Comparison of ENCODE assay signal across 10 cellular contexts in genomic region chr5:150513375-150514309, GRCh38. TPM values are rescaled to one million over a fixed set of nuclear protein-coding genes. Genes with fewer than 3 reads are reported as not detected.
A peak's percentile ranks its signal among the peaks of the same experiment; 100 is the strongest.
DNase-seq lines count a peak whose midpoint lies in the region; ATAC-seq and TF ChIP-seq lines count a peak whose summit lies in the region.
"Had no signal": no experiment of that assay in that cellular context is flagged by ENCODE, and none has a peak within 500 bp of the region (broad histone marks: within the 10 kb centered on the region; RNA-seq: fewer than 3 reads in every experiment).

No MANE protein-coding gene starts in this region.

- H3K27ac Mint-ChIP-seq in activated CD8-positive, alpha-beta T cell treated with anti-CD3 and anti-CD28 coated beads for 36 hours = no peak overlapping the region
- H3K27ac Mint-ChIP-seq: dendritic cell treated with granulocyte-macrophage colony-stimulating factor and Interleukin-4, amounts not matched to agents 40 ng/mL and 50 ng/mL, for 4 days had no signal

- intact Hi-C loops in activated CD8-positive, alpha-beta T cell treated with anti-CD3 and anti-CD28 coated beads for 36 hours (cut with micrococcal nuclease) = no loop called here

- no peaks in the 10 kb centered on the region for H3K36me3 Mint-ChIP-seq in activated CD8-positive, alpha-beta T cell treated with anti-CD3 and anti-CD28 coated beads for 36 hours (ENCODE audit: low read depth)

- no peak overlapping the region for H3K4me2 ChIP-seq in GM23248 (ENCODE audit: unreplicated experiment)

- H3K36me3 ChIP-seq in GM23248 (ENCODE audit: low read depth) = no peaks in the 10 kb centered on the region

- no peaks in the 10 kb centered on the region for H3K9me2 ChIP-seq in GM23248 (ENCODE audit: insufficient read depth)

- in situ Hi-C loops in GM23248 (cut with MboI) = no loop called here

- peaks cover 80% of the 10 kb centered on the region for H3K4me1 ChIP-seq in GM23248 (ENCODE audit: insufficient read depth)

- no peaks in the 10 kb centered on the region for H3K27me3 Mint-ChIP-seq in activated CD8-positive, alpha-beta T cell treated with anti-CD3 and anti-CD28 coated beads for 36 hours
- H3K27me3 Mint-ChIP-seq: dendritic cell treated with granulocyte-macrophage colony-stimulating factor and Interleukin-4, amounts not matched to agents 40 ng/mL and 50 ng/mL, for 4 days had no signal

- H3K4me3 Mint-ChIP-seq in activated CD8-positive, alpha-beta T cell treated with anti-CD3 and anti-CD28 coated beads for 36 hours = no peak overlapping the region
- H3K4me3 Mint-ChIP-seq: dendritic cell treated with granulocyte-macrophage colony-stimulating factor and Interleukin-4, amounts not matched to agents 40 ng/mL and 50 ng/mL, for 4 days had no signal

- TF ChIP-seq CTCF in 22Rv1 (IDR thresholded peaks at IDR 0.05) = peak; percentile 12; the same call in 1 of the 2 replicates
- TF ChIP-seq CTCF in activated CD8-positive, alpha-beta T cell treated with anti-CD3 and anti-CD28 coated beads for 36 hours (IDR thresholded peaks at IDR 0.05) = no peak

- no peaks in the 10 kb centered on the region for H3K9me3 Mint-ChIP-seq in activated CD8-positive, alpha-beta T cell treated with anti-CD3 and anti-CD28 coated beads for 36 hours
- H3K9me3 Mint-ChIP-seq: dendritic cell treated with granulocyte-macrophage colony-stimulating factor and Interleukin-4, amounts not matched to agents 40 ng/mL and 50 ng/mL, for 4 days had no signal

- POLR2A ChIA-PET in activated CD8-positive, alpha-beta T cell treated with anti-CD3 and anti-CD28 coated beads for 36 hours (lab: Charles Lee) = no interaction called here

- H2AFZ ChIP-seq in GM23248 = no peak overlapping the region

- 94 to 97% methylated on average over 15 of the region's 15 CpGs for WGBS in GM23248 (ENCODE audit: low coverage in 1 of 2, low lambda C conversion rate in 2 of 2, missing lambda C conversion rate in 2 of 2), 2 experiments

- H3K27me3 ChIP-seq in GM23248 (replicated peaks; ENCODE audit: insufficient read depth) = no peaks in the 10 kb centered on the region

- H3K9me3 ChIP-seq in GM23248 (ENCODE audit: low read depth) = no peaks in the 10 kb centered on the region

- CTCF ChIA-PET in activated CD8-positive, alpha-beta T cell treated with anti-CD3 and anti-CD28 coated beads for 36 hours (lab: Charles Lee) = interaction anchor here (1.0 kb wide), 2 partner anchors 11 to 12 kb away, joined by 3 to 4 read pairs; no protein-coding TSS in a partner anchor

- no peaks in the 10 kb centered on the region for H3K4me1 Mint-ChIP-seq in activated CD8-positive, alpha-beta T cell treated with anti-CD3 and anti-CD28 coated beads for 36 hours (ENCODE audit: low read depth)

- H3K4me3 ChIP-seq in GM23248 = no peak overlapping the region

- no peak for ATAC-seq in activated CD8-positive, alpha-beta T cell treated with anti-CD3 and anti-CD28 coated beads for 36 hours
- ATAC-seq in HG02588 (IDR thresholded peaks at IDR 0.05; ENCODE audit: unreplicated experiment) = no peak
- no peak for ATAC-seq in HG02885 (IDR thresholded peaks at IDR 0.05; ENCODE audit: poor library complexity, unreplicated experiment)
- ATAC-seq in stimulated activated naive CD8-positive, alpha-beta T cell treated with anti-CD3 and anti-CD28 coated beads, Interleukin-15, Interleukin-2, amounts not matched to agents 100 U/mL and 50 U/mL, for 24 hours = no peak

- no peak overlapping the region for H3K27ac ChIP-seq in 22Rv1
- peak overlapping the region; percentile 87 for H3K27ac ChIP-seq in GM23248
- H3K27ac ChIP-seq: VCaP had no signal

- no peak overlapping the region for H3K9ac ChIP-seq in GM23248

- H4K20me1 ChIP-seq in GM23248 (ENCODE audit: insufficient read depth) = no peaks in the 10 kb centered on the region

- DNase-seq in GM23248 (peak; percentile 32), kidney tubule cell (ENCODE audit: low spot score) (peak; percentile 35)
- DNase-seq in activated CD8-positive, alpha-beta T cell treated with anti-CD3 and anti-CD28 coated beads for 36 hours = peak; percentile 27
- DNase-seq in activated T-cell treated with anti-CD3 and anti-CD28 coated beads, Interleukin-2, amount 50 U/mL, for 1 hour = no peak
- DNase-seq in stimulated activated naive CD8-positive, alpha-beta T cell treated with anti-CD3 and anti-CD28 coated beads, Interleukin-15, Interleukin-2, amounts not matched to agents 100 U/mL and 50 U/mL, for 24 hours = no peak

- H3K79me2 ChIP-seq in GM23248 (ENCODE audit: insufficient read depth) = peaks cover 91% of the 10 kb centered on the region

- peaks cover 65% of the 10 kb centered on the region for H3F3A ChIP-seq in GM23248 (ENCODE audit: insufficient read depth)

RNA-seq across cellular contexts. Expression of gene NDST1, which starts 5.7 kb away (rescaled TPM):
- 129 and 159 TPM in 2 replicates for total RNA-seq in GM23248 (2014; rRNA removed; shearing (Covaris generic))
- 39.1 and 41.3 TPM in 2 replicates for polyA plus RNA-seq in GM23248 (2016; fragmentation: Nextera tagmentation; extraction: Ambion mirVana)
- total RNA-seq in activated CD8-positive, alpha-beta T cell treated with anti-CD3 and anti-CD28 coated beads for 36 hours = 1 to 10 TPM; 2.9 to 3.3 TPM

Comparison
In these comparisons a context has a peak if more than half of its experiments do, and no peak if none do; other contexts are left out.
1. DNase-seq: peak in GM23248 (single experiment), activated CD8-positive, alpha-beta T cell treated with anti-CD3 and anti-CD28 coated beads for 36 hours (single experiment) and kidney tubule cell (single experiment); none in activated T-cell treated with anti-CD3 and anti-CD28 coated beads, Interleukin-2, amount 50 U/mL, for 1 hour (single experiment) and stimulated activated naive CD8-positive, alpha-beta T cell treated with anti-CD3 and anti-CD28 coated beads, Interleukin-15, Interleukin-2, amounts not matched to agents 100 U/mL and 50 U/mL, for 24 hours (single experiment).
2. RNA of gene NDST1, which starts 5.7 kb away (total RNA-seq): 129 to 159 TPM in GM23248; 2.9 to 3.3 TPM in activated CD8-positive, alpha-beta T cell treated with anti-CD3 and anti-CD28 coated beads for 36 hours; every median in the first group is over 10 times any median in the second.